In the genomic region with DNA sequence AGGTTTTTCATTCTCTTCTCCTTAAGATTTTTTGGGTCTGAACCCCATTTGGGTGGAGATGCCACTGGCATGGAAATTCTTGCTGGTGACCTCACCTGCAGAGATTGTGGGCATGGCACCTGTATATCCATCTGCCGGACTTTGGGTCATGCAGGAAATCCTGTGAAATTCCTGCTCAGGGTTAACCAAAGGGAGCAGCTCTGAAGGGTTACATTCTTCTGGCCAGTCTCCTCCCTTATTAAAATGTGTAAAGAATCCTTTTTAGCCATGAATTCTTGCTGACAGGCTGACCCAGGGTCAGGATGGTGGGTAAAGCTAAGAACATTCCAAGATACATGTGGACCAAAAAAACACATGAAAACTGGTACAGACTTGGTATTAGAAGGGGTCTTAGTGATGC, we compare ENCODE assay signal across 25 cellular contexts. TPM values are rescaled to one million over a fixed set of nuclear protein-coding genes. Genes with fewer than 3 reads are reported as not detected.
"Had no signal": no experiment of that assay in that cellular context is flagged by ENCODE, and none has a peak within 500 bp of the region (broad histone marks: within the 10 kb centered on the region; RNA-seq: fewer than 3 reads in every experiment).

No MANE protein-coding gene starts in this region.

- H3K9me3 Mint-ChIP-seq: activated naive CD4-positive, alpha-beta T cell treated with anti-CD3 and anti-CD28 coated beads for 36 hours; activated naive CD8-positive, alpha-beta T cell treated with anti-CD3 and anti-CD28 coated beads, Interleukin-2, amount 10 ng/mL, durations not matched to agents 7 days and 5 days; activated T-cell treated with anti-CD3 and anti-CD28 coated beads, Interleukin-2, amount 50 U/mL, for 72 hours; memory B cell; nephron progenitor cell; stimulated activated naive CD8-positive, alpha-beta T cell treated with anti-CD3 and anti-CD28 coated beads, Interleukin-15, Interleukin-2, amounts not matched to agents 100 ng/mL and 50 ng/mL, for 24 hours; T-cell had no signal

- H2AFZ ChIP-seq: parathyroid adenoma had no signal

- H3K4me1 ChIP-seq: body of pancreas, tibial artery had no signal

- H3K4me3 Mint-ChIP-seq: activated naive CD4-positive, alpha-beta T cell treated with anti-CD3 and anti-CD28 coated beads for 36 hours; activated naive CD8-positive, alpha-beta T cell treated with anti-CD3 and anti-CD28 coated beads, Interleukin-2, amount 10 ng/mL, durations not matched to agents 7 days and 5 days; activated T-cell treated with anti-CD3 and anti-CD28 coated beads, Interleukin-2, amount 50 U/mL, for 72 hours; memory B cell; nephron progenitor cell; stimulated activated naive CD8-positive, alpha-beta T cell treated with anti-CD3 and anti-CD28 coated beads, Interleukin-15, Interleukin-2, amounts not matched to agents 100 ng/mL and 50 ng/mL, for 24 hours; T-cell had no signal

- H3K9ac ChIP-seq: parathyroid adenoma had no signal

- H3K36me3 Mint-ChIP-seq: activated naive CD8-positive, alpha-beta T cell treated with anti-CD3 and anti-CD28 coated beads, Interleukin-2, amount 10 ng/mL, durations not matched to agents 7 days and 5 days; memory B cell; T-cell had no signal

- H3K27ac Mint-ChIP-seq: activated naive CD4-positive, alpha-beta T cell treated with anti-CD3 and anti-CD28 coated beads for 36 hours; activated naive CD8-positive, alpha-beta T cell treated with anti-CD3 and anti-CD28 coated beads, Interleukin-2, amount 10 ng/mL, durations not matched to agents 7 days and 5 days; activated T-cell treated with anti-CD3 and anti-CD28 coated beads, Interleukin-2, amount 50 U/mL, for 72 hours; memory B cell; stimulated activated naive CD8-positive, alpha-beta T cell treated with anti-CD3 and anti-CD28 coated beads, Interleukin-15, Interleukin-2, amounts not matched to agents 100 ng/mL and 50 ng/mL, for 24 hours; T-cell had no signal

- H3K79me2 ChIP-seq: parathyroid adenoma had no signal

- H3K4me3 ChIP-seq: body of pancreas, cardiac muscle cell, mucosa of descending colon, skin epidermis, tibial artery had no signal

- H3K27me3 ChIP-seq: body of pancreas, cardiac muscle cell, tibial artery had no signal

- H3K4me1 Mint-ChIP-seq: activated naive CD8-positive, alpha-beta T cell treated with anti-CD3 and anti-CD28 coated beads, Interleukin-2, amount 10 ng/mL, durations not matched to agents 7 days and 5 days; memory B cell; T-cell had no signal

- DNase-seq: activated CD4-positive, alpha-beta T cell treated with anti-CD3 and anti-CD28 coated beads, Interleukin-2, amount 50 U/mL, for 4 hours; activated effector memory CD4-positive, alpha-beta T cell treated with Interleukin-2 at 50 U/mL for 16 hours; activated naive CD4-positive, alpha-beta T cell treated with anti-CD3 and anti-CD28 coated beads for 36 hours; activated naive CD8-positive, alpha-beta T cell treated with anti-CD3 and anti-CD28 coated beads, Interleukin-2, amount 10 ng/mL, durations not matched to agents 7 days and 5 days; activated T-cell treated with anti-CD3 and anti-CD28 coated beads, Interleukin-2, amount 50 U/mL, for 72 hours; amygdala; body of pancreas; effector CD4-positive, alpha-beta T cell; glutamatergic neuron; hippocampal formation; left cardiac atrium; mucosa of descending colon; nephron progenitor cell; nucleus accumbens; stimulated activated CD4-positive, alpha-beta T cell treated with anti-CD3 and anti-CD28 coated beads, Interleukin-1b, Interleukin-23, amount 100 ng/mL, for 48 hours; T-cell; tibial artery; WERI-Rb-1 had no signal

- H3K27ac ChIP-seq: body of pancreas, cardiac muscle cell, parathyroid adenoma, skin epidermis, tibial artery, WERI-Rb-1 had no signal

- H3K36me3 ChIP-seq: cardiac muscle cell, WERI-Rb-1 had no signal

- ATAC-seq: activated T-cell treated with anti-CD3 and anti-CD28 coated beads, Interleukin-2, amount 50 U/mL, for 72 hours; body of pancreas; esophagus mucosa; left cardiac atrium; mucosa of descending colon; right cardiac atrium; T-cell had no signal

- H3K9me3 ChIP-seq: body of pancreas, mucosa of descending colon, tibial artery had no signal

RNA-seq across cellular contexts. Expression of gene ARHGEF26, which starts 27.4 kb away (rescaled TPM):
- total RNA-seq: activated naive CD8-positive, alpha-beta T cell treated with anti-CD3 and anti-CD28 coated beads, Interleukin-2, amount 10 ng/mL, durations not matched to agents 7 days and 5 days had no signal
